Comparison of ENCODE assay signal across 2 cellular contexts in genomic region chr6:33273129-33273923, GRCh38.
TF ChIP-seq lines count a peak whose summit lies in the region.

No MANE protein-coding gene starts in this region.

TF ChIP-seq in endothelial cell of umbilical vein, 7 proteins besides CTCF, POLR2A, EP300 and RAD21:
- no peak for TF ChIP-seq MYC (IDR thresholded peaks at IDR 0.05; ENCODE audit: low read depth, low read length)
- TF ChIP-seq FOS (IDR thresholded peaks at IDR 0.05; ENCODE audit: borderline replicate concordance, insufficient read depth, low read length), result no peak
- TF ChIP-seq JUN (IDR thresholded peaks at IDR 0.05; ENCODE audit: borderline replicate concordance, insufficient read depth, insufficient read length, low read depth), result no peak
- no peak for TF ChIP-seq GATA2 (IDR thresholded peaks at IDR 0.05; ENCODE audit: insufficient read depth, insufficient read length, low read depth, low read length)
- no peak for TF ChIP-seq POLR2AphosphoS5 (IDR thresholded peaks at IDR 0.05; ENCODE audit: insufficient read depth, low read depth, low read length)
- no peak for TF ChIP-seq MAX (IDR thresholded peaks at IDR 0.05; ENCODE audit: insufficient read depth, insufficient read length)
- TF ChIP-seq EZH2 (IDR thresholded peaks at IDR 0.05; ENCODE audit: borderline replicate concordance, low read depth, low read length, severe bottlenecking), result no peak

TF ChIP-seq in HEK293T, 16 proteins besides CTCF, POLR2A, EP300 and RAD21:
- TF ChIP-seq HDGF (IDR thresholded peaks at IDR 0.05; ENCODE audit: borderline replicate concordance) (no peak), TARDBP (IDR thresholded peaks at IDR 0.05) (no peak)
